ENCODE assay signal across 13 cellular contexts in the genomic region with DNA sequence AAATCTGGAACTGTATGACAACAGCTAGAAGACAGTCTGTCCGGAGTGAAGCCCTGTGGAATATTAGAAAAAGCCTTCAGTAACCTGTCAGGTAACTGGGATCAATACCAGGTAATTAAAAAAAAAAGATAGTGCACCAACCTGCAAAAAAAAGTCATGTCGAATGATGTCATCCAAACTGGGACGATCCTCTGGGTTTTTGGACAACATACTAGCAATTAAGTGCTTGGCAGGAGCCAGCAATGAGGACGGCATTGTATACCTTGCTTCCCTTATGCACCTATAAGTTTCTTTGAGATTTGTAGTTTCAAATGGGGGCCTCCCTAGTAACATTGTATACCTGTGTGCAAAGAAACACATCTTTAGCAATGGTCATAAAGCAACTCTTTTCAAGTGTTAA. TPM values are rescaled to one million over a fixed set of nuclear protein-coding genes. Genes with fewer than 3 reads are reported as not detected.
DNase-seq lines count a peak whose midpoint lies in the region; ATAC-seq and TF ChIP-seq lines count a peak whose summit lies in the region.
"Had no signal": no experiment of that assay in that cellular context is flagged by ENCODE, and none has a peak within 500 bp of the region (broad histone marks: within the 10 kb centered on the region; RNA-seq: fewer than 3 reads in every experiment).

No MANE protein-coding gene starts in this region.

- peak overlapping the region; percentile 97 for H3K27ac ChIP-seq in Panc1 (ENCODE audit: low read length)
- H3K27ac ChIP-seq in endodermal cell (ENCODE audit: low read depth, low read length), result no peak overlapping the region
- peak overlapping the region in 1 of 4 donors; percentile 2 for H3K27ac ChIP-seq in upper lobe of left lung
- H3K27ac ChIP-seq in thyroid gland, result peak overlapping the region in 1 of 3 donors; percentile 9

- 91 to 93% methylated on average over 4 of the region's 4 CpGs for WGBS in endodermal cell (ENCODE audit: insufficient coverage in 1 of 2, insufficient read length in 1 of 2), 2 experiments
- 57 to 67% methylated on average over 4 of the region's 4 CpGs for WGBS in upper lobe of left lung, 2 donors
- WGBS in thyroid gland, 2 donors, result 68 to 70% methylated on average over 4 of the region's 4 CpGs

- H3K9me3 ChIP-seq in Panc1 (ENCODE audit: control insufficient read depth, insufficient read depth, low read depth, low read length) (no peaks in the 10 kb centered on the region), endodermal cell (ENCODE audit: control insufficient read depth, low read length) (no peaks in the 10 kb centered on the region), upper lobe of left lung (no peaks in the 10 kb centered on the region), thyroid gland (no peaks in the 10 kb centered on the region)

- peaks cover 53% of the 10 kb centered on the region for H3K4me1 ChIP-seq in Panc1 (ENCODE audit: control insufficient read depth, insufficient read depth, low read length)
- H3K4me1 ChIP-seq in endodermal cell (ENCODE audit: control insufficient read depth, insufficient read depth, low read length), result no peaks in the 10 kb centered on the region
- H3K4me1 ChIP-seq in upper lobe of left lung, result peaks cover 0 to 4% (median 1%) of the 10 kb centered on the region in 4 donors
- H3K4me1 ChIP-seq in thyroid gland, result peaks cover 0 to 5% of the 10 kb centered on the region in 2 donors

- H3K9me3 Mint-ChIP-seq in endodermal cell (no peaks in the 10 kb centered on the region), mesothelial cell of epicardium (no peaks in the 10 kb centered on the region)
- H3K9me3 Mint-ChIP-seq: activated B cell treated with CpG ODN at 0.5 μM for 24 hours; activated T-helper 2 cell treated with anti-CD3 and anti-CD28 coated beads, Interferon-gamma antibody, Interleukin-2, Interleukin-4, amounts not matched to agents 10 μg/mL and 5 μg/mL and 100 μg/mL, durations not matched to agents 14 hours and 24 hours and 36 hours; stimulated activated memory B cell treated with anti-CD40 and anti-IgM and Interleukin-4, amounts not matched to agents 10 μg/mL and 1 μg/mL and 100 μg/mL, for 72 hours had no signal

- peaks cover 8% of the 10 kb centered on the region for H3K4me1 Mint-ChIP-seq in endodermal cell
- H3K4me1 Mint-ChIP-seq in mesothelial cell of epicardium, result peaks cover 61% of the 10 kb centered on the region

- no peak overlapping the region for H3K4me3 Mint-ChIP-seq in endodermal cell
- H3K4me3 Mint-ChIP-seq in mesothelial cell of epicardium, result peak overlapping the region; percentile 97
- H3K4me3 Mint-ChIP-seq: activated B cell treated with CpG ODN at 0.5 μM for 24 hours; stimulated activated memory B cell treated with anti-CD40 and anti-IgM and Interleukin-4, amounts not matched to agents 10 μg/mL and 1 μg/mL and 100 μg/mL, for 72 hours had no signal

- ATAC-seq in Panc1, result no peak
- no peak for ATAC-seq in upper lobe of left lung (ENCODE audit: low FRiP score in 2 of 2)
- ATAC-seq: stimulated activated memory B cell treated with anti-CD40 and anti-IgM and Interleukin-4, amounts not matched to agents 10 μg/mL and 1 μg/mL and 100 μg/mL, for 72 hours had no signal

- in situ Hi-C loops in Panc1 (cut with HindIII; ENCODE audit: low pct_unique_long_range_greater_than_20kb, low sequenced_read_pairs), result loop anchor here (25.0 kb wide), 1 partner anchor 970 kb away; a partner anchor contains a TSS

- H3K27ac Mint-ChIP-seq in endodermal cell, result no peak overlapping the region
- peak overlapping the region; percentile 96 for H3K27ac Mint-ChIP-seq in mesothelial cell of epicardium
- H3K27ac Mint-ChIP-seq: activated B cell treated with CpG ODN at 0.5 μM for 24 hours; activated T-helper 2 cell treated with anti-CD3 and anti-CD28 coated beads, Interferon-gamma antibody, Interleukin-2, Interleukin-4, amounts not matched to agents 10 μg/mL and 5 μg/mL and 100 μg/mL, durations not matched to agents 14 hours and 24 hours and 36 hours; stimulated activated memory B cell treated with anti-CD40 and anti-IgM and Interleukin-4, amounts not matched to agents 10 μg/mL and 1 μg/mL and 100 μg/mL, for 72 hours had no signal

- TF ChIP-seq EP300 in upper lobe of left lung (IDR thresholded peaks at IDR 0.05), result no peak

- H3K27me3 Mint-ChIP-seq in endodermal cell (ENCODE audit: insufficient read depth) (peaks cover 12% of the 10 kb centered on the region), mesothelial cell of epicardium (ENCODE audit: low read depth) (no peaks in the 10 kb centered on the region)
- H3K27me3 Mint-ChIP-seq: activated B cell treated with CpG ODN at 0.5 μM for 24 hours; stimulated activated memory B cell treated with anti-CD40 and anti-IgM and Interleukin-4, amounts not matched to agents 10 μg/mL and 1 μg/mL and 100 μg/mL, for 72 hours had no signal

- H3K27me3 ChIP-seq in Panc1 (ENCODE audit: control insufficient read depth, insufficient read depth, low read length) (no peaks in the 10 kb centered on the region), endodermal cell (ENCODE audit: control insufficient read depth, insufficient read depth, low read length, poor library complexity, severe bottlenecking) (no peaks in the 10 kb centered on the region), upper lobe of left lung (no peaks in the 10 kb centered on the region), thyroid gland (no peaks in the 10 kb centered on the region)

- TF ChIP-seq POLR2A in upper lobe of left lung (IDR thresholded peaks at IDR 0.05), result no peak
- TF ChIP-seq POLR2A in thyroid gland (IDR thresholded peaks at IDR 0.05), result no peak

- CTCF ChIA-PET in Panc1 (lab: Charles Lee), result no interaction called here

- DNase-seq in Panc1 (ENCODE audit: low read depth, low spot score) (no peak), endodermal cell (no peak), mesothelial cell of epicardium (ENCODE audit: low spot score in 2 of 2, unreplicated experiment in 2 of 2) (no peak), upper lobe of left lung (no peak), AG08395 (ENCODE audit: low spot score) (no peak), SIG-M5 (lab: John Stamatoyannopoulos, UW) (no peak), thyroid gland (no peak)
- DNase-seq: activated B cell treated with CpG ODN at 0.5 μM for 24 hours; islet precursor cell; NCI-H187 treated with DMSO at 0.1 percent for 48 hours; stimulated activated CD4-positive, alpha-beta T cell treated with anti-CD3 and anti-CD28 coated beads, Interleukin-15, amount 100 ng/mL, for 24 hours had no signal

- peak overlapping the region; percentile 87 to 91 for H3K4me3 ChIP-seq in Panc1 (ENCODE audit: low read depth in 2 of 2, low read length in 2 of 2)
- H3K4me3 ChIP-seq in endodermal cell (ENCODE audit: low read length), result peak overlapping the region; percentile 98
- peak overlapping the region in 3 of 4 donors; percentile 53 to 86 (median 64) for H3K4me3 ChIP-seq in upper lobe of left lung
- no peak overlapping the region for H3K4me3 ChIP-seq in thyroid gland (replicated peaks in 1 of 3)

- intact Hi-C loops in Panc1 (cut with micrococcal nuclease; ENCODE audit: unreplicated experiment) (loop anchor here (5.0 to 10.0 kb wide), 4 partner anchors 132 to 762 kb away; no protein-coding TSS in a partner anchor), thyroid gland (cut with DNase I) (no loop called here)

- TF ChIP-seq CTCF in Panc1 (IDR thresholded peaks at IDR 0.05), result no peak
- no peak for TF ChIP-seq CTCF in endodermal cell (conservative IDR thresholded peaks at IDR 0.05)
- TF ChIP-seq CTCF in mesothelial cell of epicardium (IDR thresholded peaks at IDR 0.05; ENCODE audit: unreplicated experiment), result no peak
- TF ChIP-seq CTCF in upper lobe of left lung (IDR thresholded peaks at IDR 0.05), result no peak
- TF ChIP-seq CTCF in thyroid gland (IDR thresholded peaks at IDR 0.05), result no peak

- peaks cover 37% of the 10 kb centered on the region for H3K36me3 Mint-ChIP-seq in endodermal cell (ENCODE audit: low read depth)
- peaks cover 65% of the 10 kb centered on the region for H3K36me3 Mint-ChIP-seq in mesothelial cell of epicardium

- peaks cover 61% of the 10 kb centered on the region for H3K36me3 ChIP-seq in Panc1 (ENCODE audit: control insufficient read depth, insufficient read depth, low read length)
- H3K36me3 ChIP-seq in endodermal cell (ENCODE audit: control insufficient read depth, insufficient read depth, low read length), result peaks cover 53% of the 10 kb centered on the region
- peaks cover 0 to 43% (median 6%) of the 10 kb centered on the region in 4 donors for H3K36me3 ChIP-seq in upper lobe of left lung
- H3K36me3 ChIP-seq in thyroid gland, result peaks cover 35% of the 10 kb centered on the region in 2 donors

- no TSS peak for BruUV-seq in Panc1 (replicated peaks; lab: Mats Ljungman, UMichigan)

- H3K9ac ChIP-seq in endodermal cell (ENCODE audit: extremely low read depth, low read length, poor library complexity, severe bottlenecking), result no peak overlapping the region

- POLR2A ChIA-PET in Panc1 (lab: Charles Lee), result interaction anchor here (0.6 kb wide), 1 partner anchor 434 kb away, joined by 10 read pairs; no protein-coding TSS in a partner anchor

RNA-seq across cellular contexts. Expression of a gene that starts 2.8 kb away (rescaled TPM):
- total RNA-seq in Panc1 (2021; ENCODE audit: unreplicated experiment) (258 TPM), endodermal cell (10 to 100 TPM in 1 of 2 donors, 1 to 10 TPM in 1; 9.7 to 16.4 TPM), mesothelial cell of epicardium (510 to 549 TPM (median 531 TPM) in 3 replicates), upper lobe of left lung (10 to 100 TPM; 29.4 to 82.5 (median 59.2) TPM), thyroid gland (10 to 100 TPM; 34.9 to 59.3 (median 40.8) TPM)
- 326 TPM for polyA plus RNA-seq in Panc1 (2012; ENCODE audit: insufficient read length)
- 38.4 TPM for polyA plus RNA-seq in endodermal cell (2013, experiment 1 of 2)
- polyA plus RNA-seq in endodermal cell (2013, experiment 2 of 2), result 42.5 TPM

RNA-seq across cellular contexts. Expression of a gene that starts 34.2 kb away (rescaled TPM):
- total RNA-seq in Panc1 (2021; ENCODE audit: unreplicated experiment), result not detected
- not detected for polyA plus RNA-seq in Panc1 (2012; ENCODE audit: insufficient read length)
- 1 to 10 TPM in 1 of 2 donors, under 1 TPM in 1; 0.13 to 1.9 TPM for total RNA-seq in endodermal cell
- polyA plus RNA-seq in endodermal cell (2013, experiment 1 of 2), result not detected
- not detected for polyA plus RNA-seq in endodermal cell (2013, experiment 2 of 2)
- total RNA-seq in mesothelial cell of epicardium, result 1.3 to 2.0 TPM (median 1.6 TPM) in 3 replicates
- 1 to 10 TPM in 5 of 6 donors, not detected in 1; 1.0 to 8.0 (median 6.4) TPM for total RNA-seq in upper lobe of left lung
- total RNA-seq in thyroid gland, result under 1 TPM in 2 of 4 donors, not detected in 2; 0.27 to 0.45 TPM
- total RNA-seq: activated T-helper 2 cell treated with anti-CD3 and anti-CD28 coated beads, Interferon-gamma antibody, Interleukin-2, Interleukin-4, amounts not matched to agents 10 μg/mL and 5 μg/mL and 100 μg/mL, durations not matched to agents 14 hours and 24 hours and 36 hours had no signal

Comparison
In these comparisons a context has a peak if more than half of its experiments do, and no peak if none do; other contexts are left out.
1. H3K4me3 ChIP-seq: peak in Panc1 (2 of 2), endodermal cell (single experiment) and upper lobe of left lung (3 of 4); none in thyroid gland (0 of 3).